9 cellular contexts compared by ENCODE assay signal in genomic region chr5:36944607-36945225, GRCh38.
DNase-seq lines count a peak whose midpoint lies in the region; ATAC-seq and TF ChIP-seq lines count a peak whose summit lies in the region.
"Had no signal": no experiment of that assay in that cellular context is flagged by ENCODE, and none has a peak within 500 bp of the region (broad histone marks: within the 10 kb centered on the region; RNA-seq: fewer than 3 reads in every experiment).

No MANE protein-coding gene starts in this region.

- POLR2A ChIA-PET in A673 (lab: Charles Lee; ENCODE audit: low non-redundant PET) = interaction anchor here (0.6 kb wide), 1 partner anchor 287 kb away, joined by 9 read pairs; no protein-coding TSS in a partner anchor

- H3K4me3 Mint-ChIP-seq in central memory CD8-positive, alpha-beta T cell = no peak overlapping the region
- no peak overlapping the region for H3K4me3 Mint-ChIP-seq in activated naive CD4-positive, alpha-beta T cell treated with anti-CD3 and anti-CD28 coated beads for 36 hours

- H3K36me3 Mint-ChIP-seq in central memory CD8-positive, alpha-beta T cell (ENCODE audit: insufficient read depth) = peaks cover 6% of the 10 kb centered on the region
- H3K36me3 Mint-ChIP-seq in activated naive CD4-positive, alpha-beta T cell treated with anti-CD3 and anti-CD28 coated beads for 36 hours (ENCODE audit: low read depth) = no peaks in the 10 kb centered on the region

- H3K27ac ChIP-seq in A673 (ENCODE audit: low read depth, low read length, poor library complexity, severe bottlenecking) = no peak overlapping the region
- H3K27ac ChIP-seq: epithelial cell of prostate had no signal

- intact Hi-C loops in A673 (cut with micrococcal nuclease; ENCODE audit: unreplicated experiment) = loop anchor here (5.0 kb wide), 1 partner anchor 67 kb away; the partner anchor contains the start of gene NIPBL
- intact Hi-C loops in activated naive CD4-positive, alpha-beta T cell treated with anti-CD3 and anti-CD28 coated beads for 36 hours (cut with micrococcal nuclease) = loop anchor here (1.0 kb wide), 2 partner anchors 67 to 205 kb away; no protein-coding TSS in a partner anchor

- no peaks in the 10 kb centered on the region for H3K9me3 ChIP-seq in A673 (ENCODE audit: low read depth, low read length, poor library complexity, severe bottlenecking)

- DNase-seq in A673 (ENCODE audit: low spot score) (peak; percentile 80), GM12864 (ENCODE audit: low read depth) (peak; percentile 41), NCI-H345 (lab: John Stamatoyannopoulos, UW) (peak; percentile 50), midbrain (lab: John Stamatoyannopoulos, UW) (peak; percentile 60), A172 (ENCODE audit: low spot score) (no peak)
- DNase-seq in central memory CD8-positive, alpha-beta T cell (ENCODE audit: low spot score in 2 of 2) = no peak
- DNase-seq in activated naive CD4-positive, alpha-beta T cell treated with anti-CD3 and anti-CD28 coated beads for 36 hours = no peak

- H3K4me1 Mint-ChIP-seq in central memory CD8-positive, alpha-beta T cell = peaks cover 38% of the 10 kb centered on the region
- peaks cover 49% of the 10 kb centered on the region for H3K4me1 Mint-ChIP-seq in activated naive CD4-positive, alpha-beta T cell treated with anti-CD3 and anti-CD28 coated beads for 36 hours (ENCODE audit: low read depth)

- H3K27me3 ChIP-seq in A673 (replicated peaks; ENCODE audit: insufficient read depth, low read depth, low read length, poor library complexity) = no peaks in the 10 kb centered on the region

- ATAC-seq in central memory CD8-positive, alpha-beta T cell (replicated peaks; ENCODE audit: extremely low read depth, poor library complexity, severe bottlenecking) = peak; percentile 32
- ATAC-seq in activated CD4-positive, CD25-positive, alpha-beta regulatory T cell treated with anti-CD3 and anti-CD28 coated beads, Interleukin-2, amount 50 U/mL, for 24 hours = no peak

- H3K27ac Mint-ChIP-seq in central memory CD8-positive, alpha-beta T cell (ENCODE audit: low read depth) = no peak overlapping the region
- no peak overlapping the region for H3K27ac Mint-ChIP-seq in activated naive CD4-positive, alpha-beta T cell treated with anti-CD3 and anti-CD28 coated beads for 36 hours

- CTCF ChIA-PET in A673 (lab: Charles Lee) = interaction anchor here (0.6 to 1.0 kb wide), 2 partner anchors 11 to 199 kb away, joined by 3 read pairs; no protein-coding TSS in a partner anchor
- CTCF ChIA-PET in activated naive CD4-positive, alpha-beta T cell treated with anti-CD3 and anti-CD28 coated beads for 36 hours (lab: Charles Lee) = interaction anchor here (0.6 to 1.3 kb wide), 4 partner anchors 9 to 215 kb away, joined by 3 to 4 read pairs (median 3); no protein-coding TSS in a partner anchor

- no peaks in the 10 kb centered on the region for H3K36me3 ChIP-seq in A673 (ENCODE audit: insufficient read depth, low read length, poor library complexity, severe bottlenecking)

- peak; percentile 72 for TF ChIP-seq CTCF in A673 (conservative IDR thresholded peaks at IDR 0.05; ENCODE audit: low read depth, low read length)
- peak; percentile 46 for TF ChIP-seq CTCF in GM12864 (IDR thresholded peaks at IDR 0.05; ENCODE audit: low read depth, low read length, missing control alignments)

- H3K4me1 ChIP-seq in A673 (ENCODE audit: insufficient read depth, low read length, poor library complexity, severe bottlenecking) = peaks cover 25% of the 10 kb centered on the region

- H3K27me3 Mint-ChIP-seq in central memory CD8-positive, alpha-beta T cell = no peaks in the 10 kb centered on the region
- H3K27me3 Mint-ChIP-seq in activated naive CD4-positive, alpha-beta T cell treated with anti-CD3 and anti-CD28 coated beads for 36 hours (ENCODE audit: low read depth) = no peaks in the 10 kb centered on the region

- no peaks in the 10 kb centered on the region for H3K9me3 Mint-ChIP-seq in central memory CD8-positive, alpha-beta T cell
- H3K9me3 Mint-ChIP-seq in activated naive CD4-positive, alpha-beta T cell treated with anti-CD3 and anti-CD28 coated beads for 36 hours = no peaks in the 10 kb centered on the region

- no TSS peak for BruUV-seq in A673 (replicated peaks; lab: Mats Ljungman, UMichigan)

- H3K4me3 ChIP-seq in A673 (ENCODE audit: low read depth, low read length, poor library complexity, severe bottlenecking) (no peak overlapping the region), GM12864 (ENCODE audit: low read depth, low read length) (no peak overlapping the region)

Comparison
In these comparisons a context has a peak if more than half of its experiments do, and no peak if none do; other contexts are left out.
1. DNase-seq: peak in A673 (single experiment), GM12864 (single experiment), NCI-H345 (single experiment) and midbrain (single experiment); none in central memory CD8-positive, alpha-beta T cell (0 of 2), A172 (single experiment) and activated naive CD4-positive, alpha-beta T cell treated with anti-CD3 and anti-CD28 coated beads for 36 hours (single experiment).